ENCODE assay signal across 21 cellular contexts in the genomic region with DNA sequence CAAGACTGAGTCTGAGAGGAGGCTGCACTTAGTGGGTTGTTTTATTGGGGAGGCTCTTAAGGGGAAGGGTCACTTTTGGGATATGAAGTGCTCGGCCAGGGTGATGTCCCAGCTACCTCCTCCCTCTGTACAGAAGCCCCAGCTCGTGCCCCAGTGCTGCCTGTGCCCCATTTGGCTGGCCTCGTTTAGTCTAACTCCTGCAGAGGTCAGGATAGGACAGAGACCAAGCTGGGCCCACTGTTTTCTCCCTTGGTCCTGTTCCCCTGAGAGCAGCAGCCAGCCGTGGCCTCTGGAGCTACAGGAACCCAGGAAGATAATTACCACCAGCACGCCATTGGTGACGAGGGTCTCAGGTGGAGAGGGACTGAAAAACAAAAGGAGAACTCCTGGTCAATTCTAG. TPM values are rescaled to one million over a fixed set of nuclear protein-coding genes. Genes with fewer than 3 reads are reported as not detected.
DNase-seq lines count a peak whose midpoint lies in the region; ATAC-seq and TF ChIP-seq lines count a peak whose summit lies in the region.
"Had no signal": no experiment of that assay in that cellular context is flagged by ENCODE, and none has a peak within 500 bp of the region (broad histone marks: within the 10 kb centered on the region; RNA-seq: fewer than 3 reads in every experiment).

No MANE protein-coding gene starts in this region.

- H3K4me1 ChIP-seq in GM23338 (ENCODE audit: insufficient read depth), result no peaks in the 10 kb centered on the region
- H3K4me1 ChIP-seq in osteoblast (ENCODE audit: insufficient read depth, low read length), result no peaks in the 10 kb centered on the region
- H3K4me1 ChIP-seq in CD8-positive, alpha-beta memory T cell (ENCODE audit: insufficient read depth, low read length), result no peaks in the 10 kb centered on the region

- H3K36me3 ChIP-seq in GM23338 (ENCODE audit: insufficient read depth), result no peaks in the 10 kb centered on the region
- H3K36me3 ChIP-seq in osteoblast (ENCODE audit: insufficient read depth, low read length), result no peaks in the 10 kb centered on the region
- no peaks in the 10 kb centered on the region for H3K36me3 ChIP-seq in CD8-positive, alpha-beta memory T cell (ENCODE audit: insufficient read depth, low read length)

- no peaks in the 10 kb centered on the region for H3F3A ChIP-seq in GM23338 (replicated peaks; ENCODE audit: low read depth)

- H3K27ac ChIP-seq in GM23338 (ENCODE audit: low read depth) (no peak overlapping the region), osteoblast (ENCODE audit: low read depth, low read length) (no peak overlapping the region)
- no peak overlapping the region for H3K27ac ChIP-seq in CD8-positive, alpha-beta memory T cell (ENCODE audit: low read depth, low read length)

- H3K4me3 ChIP-seq in GM23338 (no peak overlapping the region), osteoblast (ENCODE audit: insufficient read depth, low read length) (no peak overlapping the region)
- H3K4me3 ChIP-seq in CD8-positive, alpha-beta memory T cell (ENCODE audit: low read length), result no peak overlapping the region
- H3K4me3 ChIP-seq: GM12878 had no signal

- intact Hi-C loops in left ventricle myocardium superior (cut with micrococcal nuclease), result no loop called here

- CTCF ChIA-PET in CD8-positive, alpha-beta memory T cell (lab: Charles Lee), result interaction anchor here (1.2 to 1.9 kb wide), 2 partner anchors 12 to 34 kb away, joined by 3 to 5 read pairs; no protein-coding TSS in a partner anchor

- H4K20me1 ChIP-seq in GM23338 (replicated peaks; ENCODE audit: insufficient read depth) (no peaks in the 10 kb centered on the region), osteoblast (ENCODE audit: insufficient read depth, low read length) (no peaks in the 10 kb centered on the region)

- H3K4me1 Mint-ChIP-seq in GM23338 (no peaks in the 10 kb centered on the region), T-helper 17 cell (no peaks in the 10 kb centered on the region)
- H3K4me1 Mint-ChIP-seq in CD8-positive, alpha-beta memory T cell, result no peaks in the 10 kb centered on the region

- H3K27ac Mint-ChIP-seq in GM23338 (no peak overlapping the region), T-helper 17 cell (peak overlapping the region; percentile 14)
- no peak overlapping the region for H3K27ac Mint-ChIP-seq in CD8-positive, alpha-beta memory T cell
- H3K27ac Mint-ChIP-seq: CD4-positive, alpha-beta memory T cell had no signal

- no peak for ATAC-seq in GM23338
- ATAC-seq in T-helper 17 cell, result no peak
- peak; percentile 88 for ATAC-seq in left ventricle myocardium superior
- ATAC-seq in GM18858 (IDR thresholded peaks at IDR 0.05; ENCODE audit: unreplicated experiment), result no peak
- ATAC-seq: GM12878 had no signal

- no peaks in the 10 kb centered on the region for H3K79me2 ChIP-seq in GM23338 (replicated peaks; ENCODE audit: insufficient read depth)
- no peaks in the 10 kb centered on the region for H3K79me2 ChIP-seq in osteoblast (ENCODE audit: insufficient read depth, low read length)

- H2AFZ ChIP-seq in GM23338 (0 out of 2 replicates have a peak overlapping the region, but pooled peaks have one; percentile 23), osteoblast (ENCODE audit: low read length) (no peak overlapping the region)

- H3K27me3 ChIP-seq in GM23338 (ENCODE audit: insufficient read depth) (no peaks in the 10 kb centered on the region), osteoblast (ENCODE audit: insufficient read depth, low read length) (peaks cover 48% of the 10 kb centered on the region)
- H3K27me3 ChIP-seq in CD8-positive, alpha-beta memory T cell (ENCODE audit: insufficient read depth, low read length, poor library complexity, severe bottlenecking), result no peaks in the 10 kb centered on the region

- H3K9me3 ChIP-seq in T-helper 17 cell (ENCODE audit: control insufficient read depth, low read length, poor library complexity, severe bottlenecking) (no peaks in the 10 kb centered on the region), osteoblast (ENCODE audit: low read depth, low read length) (no peaks in the 10 kb centered on the region)
- no peaks in the 10 kb centered on the region for H3K9me3 ChIP-seq in CD8-positive, alpha-beta memory T cell (ENCODE audit: low read length)
- H3K9me3 ChIP-seq: Caco-2 had no signal

- H3K9me3 Mint-ChIP-seq in GM23338, result no peaks in the 10 kb centered on the region; the same call in 2 of the 3 replicates
- no peaks in the 10 kb centered on the region for H3K9me3 Mint-ChIP-seq in CD8-positive, alpha-beta memory T cell
- H3K9me3 Mint-ChIP-seq: CD4-positive, alpha-beta memory T cell had no signal

- H3K4me2 ChIP-seq in GM23338 (no peak overlapping the region), osteoblast (ENCODE audit: insufficient read depth, low read length) (no peak overlapping the region)

- H3K27me3 Mint-ChIP-seq in GM23338 (ENCODE audit: insufficient read depth, low read depth, poor library complexity) (peaks cover 4% of the 10 kb centered on the region), T-helper 17 cell (peaks cover 23% of the 10 kb centered on the region)
- peaks cover 3 to 5% of the 10 kb centered on the region in 2 donors for H3K27me3 Mint-ChIP-seq in CD8-positive, alpha-beta memory T cell

- 0 out of 2 replicates have a peak, but pooled peaks cover 4% of the 10 kb centered on the region for H3K9me2 ChIP-seq in GM23338 (ENCODE audit: insufficient read depth)

- H3K4me3 Mint-ChIP-seq in GM23338, result no peak overlapping the region
- H3K4me3 Mint-ChIP-seq in T-helper 17 cell, result no peak overlapping the region
- H3K4me3 Mint-ChIP-seq in CD8-positive, alpha-beta memory T cell, result no peak overlapping the region
- H3K4me3 Mint-ChIP-seq: CD4-positive, alpha-beta memory T cell had no signal

- TF ChIP-seq CTCF in GM23338 (conservative IDR thresholded peaks at IDR 0.05; ENCODE audit: low read depth in 2 of 2), result no peak
- no peak for TF ChIP-seq CTCF in osteoblast (IDR thresholded peaks at IDR 0.05; ENCODE audit: extremely low read depth, low read depth, low read length)

- POLR2A ChIA-PET in CD8-positive, alpha-beta memory T cell (lab: Charles Lee), result no interaction called here

- H3K36me3 Mint-ChIP-seq in GM23338 (ENCODE audit: low read depth) (no peaks in the 10 kb centered on the region), T-helper 17 cell (ENCODE audit: low read depth) (no peaks in the 10 kb centered on the region)
- H3K36me3 Mint-ChIP-seq in CD8-positive, alpha-beta memory T cell, result no peaks in the 10 kb centered on the region
- H3K36me3 Mint-ChIP-seq: CD4-positive, alpha-beta memory T cell had no signal

- DNase-seq in GM23338 (ENCODE audit: low spot score), result no peak
- no peak for DNase-seq in T-helper 17 cell
- DNase-seq in left ventricle myocardium superior, result no peak
- DNase-seq in osteoblast (ENCODE audit: insufficient read length, low spot score, missing footprints), result peak; percentile 22
- DNase-seq in SW480 (ENCODE audit: low spot score), result no peak
- no peak for DNase-seq in CD8-positive, alpha-beta memory T cell
- DNase-seq: C1 segment of cervical spinal cord; Caco-2; CD4-positive, alpha-beta memory T cell; DMS 273 treated with DMSO at 0.1 percent for 48 hours; DMS79; EL; GDM1; H7; HCEC 1CT had no signal

TF ChIP-seq in GM23338, 12 proteins besides CTCF, POLR2A, EP300 and RAD21 (continues in another document):
- TF ChIP-seq, protein P1, sequence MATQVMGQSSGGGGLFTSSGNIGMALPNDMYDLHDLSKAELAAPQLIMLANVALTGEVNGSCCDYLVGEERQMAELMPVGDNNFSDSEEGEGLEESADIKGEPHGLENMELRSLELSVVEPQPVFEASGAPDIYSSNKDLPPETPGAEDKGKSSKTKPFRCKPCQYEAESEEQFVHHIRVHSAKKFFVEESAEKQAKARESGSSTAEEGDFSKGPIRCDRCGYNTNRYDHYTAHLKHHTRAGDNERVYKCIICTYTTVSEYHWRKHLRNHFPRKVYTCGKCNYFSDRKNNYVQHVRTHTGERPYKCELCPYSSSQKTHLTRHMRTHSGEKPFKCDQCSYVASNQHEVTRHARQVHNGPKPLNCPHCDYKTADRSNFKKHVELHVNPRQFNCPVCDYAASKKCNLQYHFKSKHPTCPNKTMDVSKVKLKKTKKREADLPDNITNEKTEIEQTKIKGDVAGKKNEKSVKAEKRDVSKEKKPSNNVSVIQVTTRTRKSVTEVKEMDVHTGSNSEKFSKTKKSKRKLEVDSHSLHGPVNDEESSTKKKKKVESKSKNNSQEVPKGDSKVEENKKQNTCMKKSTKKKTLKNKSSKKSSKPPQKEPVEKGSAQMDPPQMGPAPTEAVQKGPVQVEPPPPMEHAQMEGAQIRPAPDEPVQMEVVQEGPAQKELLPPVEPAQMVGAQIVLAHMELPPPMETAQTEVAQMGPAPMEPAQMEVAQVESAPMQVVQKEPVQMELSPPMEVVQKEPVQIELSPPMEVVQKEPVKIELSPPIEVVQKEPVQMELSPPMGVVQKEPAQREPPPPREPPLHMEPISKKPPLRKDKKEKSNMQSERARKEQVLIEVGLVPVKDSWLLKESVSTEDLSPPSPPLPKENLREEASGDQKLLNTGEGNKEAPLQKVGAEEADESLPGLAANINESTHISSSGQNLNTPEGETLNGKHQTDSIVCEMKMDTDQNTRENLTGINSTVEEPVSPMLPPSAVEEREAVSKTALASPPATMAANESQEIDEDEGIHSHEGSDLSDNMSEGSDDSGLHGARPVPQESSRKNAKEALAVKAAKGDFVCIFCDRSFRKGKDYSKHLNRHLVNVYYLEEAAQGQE (IDR thresholded peaks at IDR 0.05; ENCODE audit: unreplicated experiment), result no peak
- TF ChIP-seq EZH2 (IDR thresholded peaks at IDR 0.05; ENCODE audit: low read depth, unreplicated experiment) (no peak), EZH2phosphoT487 (IDR thresholded peaks at IDR 0.05; ENCODE audit: unreplicated experiment) (no peak), ZNF331 (CRISPR knock-in tag; IDR thresholded peaks at IDR 0.05; ENCODE audit: low read depth) (no peak), STAT1 (IDR thresholded peaks at IDR 0.05; ENCODE audit: unreplicated experiment) (no peak), ZNF114 (CRISPR knock-in tag; IDR thresholded peaks at IDR 0.05) (no peak), JUNB (IDR thresholded peaks at IDR 0.05; ENCODE audit: unreplicated experiment) (no peak)

RNA-seq across cellular contexts. Expression of gene PLA2G4E, which starts 18.5 kb away (rescaled TPM):
- not detected in 2 replicates for total RNA-seq in GM23338 (2014; rRNA removed; shearing (Covaris generic))
- polyA plus RNA-seq in GM23338 (2016; fragmentation: Nextera tagmentation; extraction: Ambion mirVana), result not detected in 2 replicates
- total RNA-seq in T-helper 17 cell, result not detected
- not detected for total RNA-seq in left ventricle myocardium superior
- total RNA-seq in osteoblast, result not detected in 2 replicates
- total RNA-seq in CD8-positive, alpha-beta memory T cell, result not detected
- polyA plus RNA-seq in CD8-positive, alpha-beta memory T cell, result not detected
- total RNA-seq: A172; A673; CD4-positive, alpha-beta memory T cell; H1; H7 had no signal
- polyA plus RNA-seq: BJ; CD4-positive, alpha-beta memory T cell had no signal

RNA-seq across cellular contexts. Expression of gene EHD4, which starts 30.0 kb away (rescaled TPM):
- total RNA-seq in GM23338 (2014; rRNA removed; shearing (Covaris generic)), result 30.6 and 31.0 TPM in 2 replicates
- 11.2 and 13.0 TPM in 2 replicates for polyA plus RNA-seq in GM23338 (2016; fragmentation: Nextera tagmentation; extraction: Ambion mirVana)
- total RNA-seq in T-helper 17 cell, result 10 to 100 TPM; 57.6 to 79.9 TPM
- total RNA-seq in left ventricle myocardium superior, result 53.5 TPM
- 15.9 and 18.0 TPM in 2 replicates for total RNA-seq in osteoblast
- total RNA-seq in CD8-positive, alpha-beta memory T cell, result 10 to 100 TPM; 24.2 to 26.4 TPM
- polyA plus RNA-seq in CD8-positive, alpha-beta memory T cell, result 11.2 TPM
